Comparison of ENCODE assay signal across 9 cellular contexts in the genomic region with DNA sequence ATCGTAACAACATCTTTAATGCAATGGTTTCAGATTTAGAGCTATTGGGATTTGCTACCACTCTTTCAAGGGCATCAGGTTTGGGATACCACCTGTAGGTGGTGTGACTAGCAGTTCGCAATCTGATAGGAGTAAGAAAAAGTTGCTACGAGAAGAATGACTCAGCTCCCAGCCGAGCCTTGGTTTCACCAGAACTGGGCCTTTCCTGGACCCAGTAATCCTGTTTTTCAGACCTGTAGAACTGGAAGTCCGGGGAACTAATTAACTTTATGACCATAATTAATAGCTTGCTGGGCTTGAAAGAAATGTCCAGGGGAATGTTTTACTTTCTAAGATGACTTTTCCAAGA. TPM values are rescaled to one million over a fixed set of nuclear protein-coding genes. Genes with fewer than 3 reads are reported as not detected.
DNase-seq lines count a peak whose midpoint lies in the region; FAIRE-seq and TF ChIP-seq lines count a peak whose summit lies in the region.
"Had no signal": no experiment of that assay in that cellular context is flagged by ENCODE, and none has a peak within 500 bp of the region (broad histone marks: within the 10 kb centered on the region; RNA-seq: fewer than 3 reads in every experiment).

No MANE protein-coding gene starts in this region.

- FAIRE-seq in small intestine (lab: Jason Lieb, UNC) = no peak
- FAIRE-seq: endometrium had no signal

- peaks cover 17% of the 10 kb centered on the region for H3K36me3 ChIP-seq in H7 (replicated peaks; ENCODE audit: control insufficient read depth, insufficient read depth, low read length)
- H3K36me3 ChIP-seq in OCI-LY1 (ENCODE audit: insufficient read depth, low read length) = peaks cover 13% of the 10 kb centered on the region; the same call in 1 of the 2 replicates
- peaks cover 18% of the 10 kb centered on the region for H3K36me3 ChIP-seq in brain microvascular endothelial cell (replicated peaks)
- H3K36me3 ChIP-seq in small intestine (ENCODE audit: control insufficient read depth in 2 of 2, insufficient read depth in 2 of 2, low read length in 2 of 2) = peaks cover 2 to 8% of the 10 kb centered on the region in 2 donors

- no peaks in the 10 kb centered on the region for H4K20me1 ChIP-seq in OCI-LY1 (ENCODE audit: insufficient read depth, low read length)

- H3K27me3 ChIP-seq in H7 (ENCODE audit: control insufficient read depth, insufficient read depth, low read length) = no peaks in the 10 kb centered on the region
- no peaks in the 10 kb centered on the region; the same call in 1 of the 2 replicates for H3K27me3 ChIP-seq in OCI-LY1 (ENCODE audit: insufficient read depth, low read length)
- no peaks in the 10 kb centered on the region for H3K27me3 ChIP-seq in brain microvascular endothelial cell (replicated peaks)
- H3K27me3 ChIP-seq in small intestine (ENCODE audit: control insufficient read depth in 2 of 2, insufficient read depth in 2 of 2, low read length in 2 of 2) = no peaks in the 10 kb centered on the region

- H3K4me2 ChIP-seq in OCI-LY1 (ENCODE audit: low read length) = peak overlapping the region; percentile 80

- no peaks in the 10 kb centered on the region for H3F3A ChIP-seq in OCI-LY1 (ENCODE audit: insufficient read depth, low read length)

- H3K4me3 ChIP-seq in H7 (ENCODE audit: insufficient read depth, low read depth, low read length) (peak overlapping the region; percentile 84), OCI-LY1 (ENCODE audit: low read depth, low read length, poor library complexity, severe bottlenecking) (peak overlapping the region; percentile 84), brain microvascular endothelial cell (ENCODE audit: low read depth, low read length) (peak overlapping the region; percentile 89), small intestine (ENCODE audit: low read depth in 1 of 2, low read length in 2 of 2) (peak overlapping the region in 1 of 2 donors; percentile 64)

- DNase-seq in ELR (ENCODE audit: low read depth) (peak; percentile 79), H7 (peak; percentile 78), brain microvascular endothelial cell (peak; percentile 53), inferior parietal cortex (ENCODE audit: extremely low spot score) (peak; percentile 22), small intestine (peak; percentile 73), DMS114 treated with DMSO at 0.1 percent for 48 hours (lab: John Stamatoyannopoulos, UW; ENCODE audit: unreplicated experiment) (no peak), NK-92 (lab: John Stamatoyannopoulos, UW; ENCODE audit: unreplicated experiment) (no peak)

- H3K9me3 ChIP-seq in OCI-LY1 (ENCODE audit: low read length) (no peaks in the 10 kb centered on the region), small intestine (ENCODE audit: control insufficient read depth, low read depth) (no peaks in the 10 kb centered on the region)

- peak; percentile 25; the same call in 1 of the 2 replicates for TF ChIP-seq CTCF in OCI-LY1 (IDR thresholded peaks at IDR 0.05; ENCODE audit: low read length)
- TF ChIP-seq CTCF in brain microvascular endothelial cell (IDR thresholded peaks at IDR 0.05; ENCODE audit: low read depth, low read length, missing control alignments) = peak; percentile 53

- peaks cover 26% of the 10 kb centered on the region for H3K4me1 ChIP-seq in OCI-LY1 (ENCODE audit: insufficient read depth, low read length, severe bottlenecking)
- peaks cover 1 to 4% of the 10 kb centered on the region in 2 donors for H3K4me1 ChIP-seq in small intestine (ENCODE audit: control insufficient read depth in 2 of 2, insufficient read depth in 1 of 2, low read depth in 1 of 2, low read length in 1 of 2)

- H3K27ac ChIP-seq in OCI-LY1 (ENCODE audit: low read depth, low read length, poor library complexity, severe bottlenecking) = no peak overlapping the region
- peak overlapping the region; percentile 82 for H3K27ac ChIP-seq in brain microvascular endothelial cell
- H3K27ac ChIP-seq in small intestine (ENCODE audit: low read depth in 1 of 2, low read length in 1 of 2) = peak overlapping the region; percentile 82 to 84

- peak overlapping the region; percentile 69 for H3K9ac ChIP-seq in OCI-LY1 (ENCODE audit: low read length)

- WGBS in small intestine, 3 donors = 1 to 4% (median 4%) methylated on average over 5 of the region's 5 CpGs

- in situ Hi-C loops in brain microvascular endothelial cell (cut with HindIII; ENCODE audit: low pct_ligation_motif_present, low sequenced_read_pairs) = no loop called here

- H3K79me2 ChIP-seq in OCI-LY1 (ENCODE audit: insufficient read depth, low read length) = no peaks in the 10 kb centered on the region

- no peak overlapping the region for H2AFZ ChIP-seq in OCI-LY1 (ENCODE audit: low read length)

- H3K9me2 ChIP-seq in OCI-LY1 (ENCODE audit: low read depth, low read length) = no peaks in the 10 kb centered on the region

RNA-seq across cellular contexts. Expression of gene ABHD4, which starts 0.8 kb away (rescaled TPM):
- 28.4 and 29.6 TPM in 2 replicates for total RNA-seq in H7 (2014; rRNA removed; shearing (Covaris generic))
- 10 to 100 TPM; 11.5 to 38.7 (median 24.6) TPM for polyA plus RNA-seq in small intestine

RNA-seq across cellular contexts. Expression of gene DAD1, which starts 9.8 kb away (rescaled TPM):
- total RNA-seq in H7 (2014; rRNA removed; shearing (Covaris generic)) = 218 and 306 TPM in 2 replicates
- polyA plus RNA-seq in small intestine = 100 to 1,000 TPM; 147 to 313 (median 249) TPM

RNA-seq across cellular contexts. Expression of gene OR6J1, which starts 45.3 kb away (rescaled TPM):
- total RNA-seq in H7 (2014; rRNA removed; shearing (Covaris generic)) = not detected in 2 replicates
- polyA plus RNA-seq in small intestine = not detected

Comparison
In these comparisons a context has a peak if more than half of its experiments do, and no peak if none do; other contexts are left out.
1. DNase-seq: peak in ELR (single experiment), H7 (single experiment), brain microvascular endothelial cell (single experiment), inferior parietal cortex (single experiment) and small intestine (single experiment); none in DMS114 treated with DMSO at 0.1 percent for 48 hours (single experiment) and NK-92 (single experiment).